30 cellular contexts compared by ENCODE assay signal in the genomic region with DNA sequence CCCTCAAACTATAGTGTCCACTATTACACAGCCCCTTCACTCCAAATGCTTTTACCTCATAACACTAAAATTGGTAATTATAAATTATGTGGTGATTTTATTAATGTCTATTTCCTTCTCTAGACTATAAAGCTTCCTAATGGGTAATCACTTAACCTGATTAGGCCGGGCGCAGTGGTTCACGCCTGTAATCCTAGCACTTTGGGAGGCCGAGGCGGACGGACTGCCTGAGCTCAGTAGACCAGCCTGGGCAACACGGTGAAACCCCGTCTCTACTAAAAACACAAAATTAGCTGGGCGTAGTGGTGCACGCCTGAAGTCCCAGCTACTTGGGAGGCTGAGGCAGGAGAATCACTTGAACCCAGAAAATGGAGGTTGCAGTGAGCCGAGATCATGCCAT.
"Had no signal": no experiment of that assay in that cellular context is flagged by ENCODE, and none has a peak within 500 bp of the region (broad histone marks: within the 10 kb centered on the region; RNA-seq: fewer than 3 reads in every experiment).

No MANE protein-coding gene starts in this region.

- H3K9me3 ChIP-seq: esophagus muscularis mucosa, gastrocnemius medialis had no signal

- DNase-seq: activated CD4-positive, alpha-beta memory T cell treated with anti-CD3 and anti-CD28 coated beads, Interleukin-2, amount 10 ng/mL, durations not matched to agents 7 days and 5 days; activated CD4-positive, alpha-beta T cell treated with anti-CD3 and anti-CD28 coated beads for 1 hour; activated CD4-positive, alpha-beta T cell treated with anti-CD3 and anti-CD28 coated beads for 4 hours; activated CD4-positive, alpha-beta T cell treated with anti-CD3 and anti-CD28 coated beads, Interleukin-2, amount 10 ng/mL, durations not matched to agents 7 days and 5 days; activated CD4-positive, alpha-beta T cell treated with anti-CD3 and anti-CD28 coated beads, Interleukin-2, amount 50 U/mL, for 4 hours; activated CD8-positive, alpha-beta memory T cell treated with anti-CD3 and anti-CD28 coated beads, Interleukin-2, amount 50 U/mL, for 48 hours; activated gamma-delta T cell; activated naive CD4-positive, alpha-beta T cell treated with anti-CD3 and anti-CD28 coated beads, Interleukin-2, amount 50 U/mL, for 16 hours; activated naive CD4-positive, alpha-beta T cell treated with Interleukin-2 at 50 U/mL for 16 hours; activated T-cell treated with anti-CD3 and anti-CD28 coated beads for 4 hours; activated T-cell treated with anti-CD3 and anti-CD28 coated beads, Interleukin-2, amount 50 U/mL, for 24 hours; activated T-cell treated with anti-CD3 and anti-CD28 coated beads, Interleukin-2, amount 50 U/mL, for 72 hours; amniotic stem cell; anterior cingulate cortex; brain microvascular endothelial cell; caudate nucleus; cortex of kidney; dermis blood vessel endothelial cell; effector CD4-positive, alpha-beta T cell; effector memory CD8-positive, alpha-beta T cell; erythroblast; foreskin keratinocyte; gastrocnemius medialis; glutamatergic neuron; T-helper 1 cell; T-helper 17 cell; T1000 had no signal

- ATAC-seq: activated T-cell treated with anti-CD3 and anti-CD28 coated beads, Interleukin-2, amount 50 U/mL, for 72 hours; effector memory CD8-positive, alpha-beta T cell; foreskin keratinocyte; gastrocnemius medialis; T-helper 17 cell had no signal

- H3K4me3 Mint-ChIP-seq: activated CD4-positive, alpha-beta memory T cell treated with anti-CD3 and anti-CD28 coated beads, Interleukin-2, amount 10 ng/mL, durations not matched to agents 7 days and 5 days; activated CD4-positive, alpha-beta T cell treated with anti-CD3 and anti-CD28 coated beads, Interleukin-2, amount 10 ng/mL, durations not matched to agents 7 days and 5 days; activated naive CD8-positive, alpha-beta T cell; activated T-cell treated with anti-CD3 and anti-CD28 coated beads, Interleukin-2, amount 50 U/mL, for 24 hours; activated T-cell treated with anti-CD3 and anti-CD28 coated beads, Interleukin-2, amount 50 U/mL, for 72 hours; effector memory CD8-positive, alpha-beta T cell; T-helper 17 cell; T-helper 2 cell treated with Interferon-gamma antibody and Interleukin-4, amounts not matched to agents 5 μg/mL and 100 μg/mL, for 36 hours had no signal

- H3K9me3 Mint-ChIP-seq: activated CD4-positive, alpha-beta memory T cell treated with anti-CD3 and anti-CD28 coated beads, Interleukin-2, amount 10 ng/mL, durations not matched to agents 7 days and 5 days; activated CD4-positive, alpha-beta T cell treated with anti-CD3 and anti-CD28 coated beads, Interleukin-2, amount 10 ng/mL, durations not matched to agents 7 days and 5 days; activated T-cell treated with anti-CD3 and anti-CD28 coated beads, Interleukin-2, amount 50 U/mL, for 24 hours; activated T-cell treated with anti-CD3 and anti-CD28 coated beads, Interleukin-2, amount 50 U/mL, for 72 hours; effector memory CD8-positive, alpha-beta T cell; T-helper 2 cell treated with Interferon-gamma antibody and Interleukin-4, amounts not matched to agents 5 μg/mL and 100 μg/mL, for 36 hours had no signal

- H3K4me1 Mint-ChIP-seq: T-helper 17 cell had no signal

- H3K36me3 Mint-ChIP-seq: activated naive CD8-positive, alpha-beta T cell had no signal

- H3K4me3 ChIP-seq: esophagus muscularis mucosa, gastrocnemius medialis had no signal

- H3K27me3 Mint-ChIP-seq: activated naive CD8-positive, alpha-beta T cell; T-helper 17 cell had no signal

- H3K27me3 ChIP-seq: brain microvascular endothelial cell, esophagus muscularis mucosa, foreskin keratinocyte, gastrocnemius medialis had no signal

- H3K27ac ChIP-seq: brain microvascular endothelial cell, esophagus muscularis mucosa, foreskin keratinocyte, gastrocnemius medialis had no signal

- H3K4me1 ChIP-seq: esophagus muscularis mucosa, foreskin keratinocyte had no signal

- H3K27ac Mint-ChIP-seq: activated CD4-positive, alpha-beta memory T cell treated with anti-CD3 and anti-CD28 coated beads, Interleukin-2, amount 10 ng/mL, durations not matched to agents 7 days and 5 days; activated CD4-positive, alpha-beta T cell treated with anti-CD3 and anti-CD28 coated beads, Interleukin-2, amount 10 ng/mL, durations not matched to agents 7 days and 5 days; activated naive CD8-positive, alpha-beta T cell; activated T-cell treated with anti-CD3 and anti-CD28 coated beads, Interleukin-2, amount 50 U/mL, for 24 hours; activated T-cell treated with anti-CD3 and anti-CD28 coated beads, Interleukin-2, amount 50 U/mL, for 72 hours; effector memory CD8-positive, alpha-beta T cell; T-helper 17 cell; T-helper 2 cell treated with Interferon-gamma antibody and Interleukin-4, amounts not matched to agents 5 μg/mL and 100 μg/mL, for 36 hours had no signal

- H3K36me3 ChIP-seq: brain microvascular endothelial cell, esophagus muscularis mucosa, gastrocnemius medialis had no signal
